8 cellular contexts compared by ENCODE assay signal in genomic region chr2:185291035-185291647, GRCh38.
DNase-seq lines count a peak whose midpoint lies in the region; ATAC-seq and TF ChIP-seq lines count a peak whose summit lies in the region.

No MANE protein-coding gene starts in this region.

- H2BK120ac ChIP-seq in neuronal stem cell (ENCODE audit: low read depth, low read length): no peak overlapping the region

- H3K4me3 ChIP-seq in Peyer's patch (no peak overlapping the region), neuronal stem cell (ENCODE audit: low read length in 2 of 2) (no peak overlapping the region)

- H3K9ac ChIP-seq in neuronal stem cell (ENCODE audit: low read depth, low read length, poor library complexity): no peak overlapping the region

- H2BK5ac ChIP-seq in neuronal stem cell (ENCODE audit: low read length): no peak overlapping the region

- no peaks in the 10 kb centered on the region for H3K4me1 Mint-ChIP-seq in endothelial cell (ENCODE audit: unreplicated experiment)

- no peak overlapping the region for H4K8ac ChIP-seq in neuronal stem cell (ENCODE audit: low read depth, low read length)

- peak in 4 of 6 experiments; percentile 52 to 78 (median 68) for TF ChIP-seq CTCF in Peyer's patch (IDR thresholded peaks at IDR 0.05)
- TF ChIP-seq CTCF in endothelial cell (IDR thresholded peaks at IDR 0.05; ENCODE audit: unreplicated experiment): peak; percentile 42

- H3K36me3 ChIP-seq in Peyer's patch (no peaks in the 10 kb centered on the region), neuronal stem cell (replicated peaks in 1 of 2; ENCODE audit: control insufficient read depth in 2 of 2, insufficient read depth in 2 of 2, low read length in 2 of 2) (no peaks in the 10 kb centered on the region)

- H3K27me3 Mint-ChIP-seq in endothelial cell (ENCODE audit: unreplicated experiment): peaks cover 1% of the 10 kb centered on the region

- H3K27ac ChIP-seq in Peyer's patch: no peak overlapping the region
- H3K27ac ChIP-seq in neuronal stem cell (replicated peaks; ENCODE audit: low read length): no peak overlapping the region

- no peak overlapping the region for H3K4ac ChIP-seq in neuronal stem cell (ENCODE audit: low read length)

- no peak overlapping the region for H2BK15ac ChIP-seq in neuronal stem cell (ENCODE audit: low read length)

- no peak overlapping the region for H2AK5ac ChIP-seq in neuronal stem cell (ENCODE audit: low read depth, low read length)

- H3K23ac ChIP-seq in neuronal stem cell (ENCODE audit: low read depth, low read length, poor library complexity): no peak overlapping the region

- no peaks in the 10 kb centered on the region for H3K36me3 Mint-ChIP-seq in endothelial cell (ENCODE audit: low read depth, unreplicated experiment)

- DNase-seq in GDM1 (lab: John Stamatoyannopoulos, UW): peak; percentile 26
- peak in 1 of 3 donors; percentile 76 for DNase-seq in Peyer's patch
- DNase-seq in endothelial cell (ENCODE audit: low spot score): peak; percentile 67
- DNase-seq in neuronal stem cell (ENCODE audit: low spot score): peak; percentile 14
- DNase-seq in GM03348 (ENCODE audit: low spot score): no peak
- no peak for DNase-seq in hepatic stellate cell (ENCODE audit: low spot score)

- H3K79me1 ChIP-seq in neuronal stem cell (ENCODE audit: low read depth, low read length): no peaks in the 10 kb centered on the region

- H3K4me3 Mint-ChIP-seq in endothelial cell (ENCODE audit: unreplicated experiment): no peak overlapping the region

- no peaks in the 10 kb centered on the region for H3K9me3 Mint-ChIP-seq in endothelial cell (ENCODE audit: unreplicated experiment)

- no peak overlapping the region for H3K4me2 ChIP-seq in neuronal stem cell (ENCODE audit: insufficient read depth, low read length, poor library complexity, severe bottlenecking)

- H3K9me3 ChIP-seq in Peyer's patch (no peaks in the 10 kb centered on the region), neuronal stem cell (replicated peaks in 1 of 2; ENCODE audit: control insufficient read depth in 2 of 2, insufficient read depth in 1 of 2, low read depth in 1 of 2, low read length in 2 of 2) (no peaks in the 10 kb centered on the region)

- H3K18ac ChIP-seq in neuronal stem cell (ENCODE audit: low read length): no peak overlapping the region

- H3K27me3 ChIP-seq in Peyer's patch: no peaks in the 10 kb centered on the region
- no peaks in the 10 kb centered on the region for H3K27me3 ChIP-seq in neuronal stem cell (ENCODE audit: control insufficient read depth in 3 of 3, insufficient read depth in 3 of 3, low read depth in 1 of 3, low read length in 3 of 3)

- no peak overlapping the region for H4K91ac ChIP-seq in neuronal stem cell (ENCODE audit: low read depth, low read length, poor library complexity)

- no peak overlapping the region for H2AFZ ChIP-seq in neuronal stem cell (ENCODE audit: low read length)

- H3K4me1 ChIP-seq in Peyer's patch (no peaks in the 10 kb centered on the region), neuronal stem cell (ENCODE audit: control insufficient read depth in 2 of 2, insufficient read depth in 1 of 2, low read depth in 1 of 2, low read length in 2 of 2) (peaks cover 0 to 8% of the 10 kb centered on the region in 2 donors)

- H2BK12ac ChIP-seq in neuronal stem cell (ENCODE audit: low read length): no peak overlapping the region

- ATAC-seq in GM19455 (IDR thresholded peaks at IDR 0.05; ENCODE audit: unreplicated experiment): peak; percentile 95
- ATAC-seq in HG03280 (IDR thresholded peaks at IDR 0.05; ENCODE audit: unreplicated experiment): peak; percentile 99

- TF ChIP-seq POLR2A in Peyer's patch (IDR thresholded peaks at IDR 0.05): no peak

- no peak overlapping the region for H3K27ac Mint-ChIP-seq in endothelial cell (ENCODE audit: unreplicated experiment)

- WGBS in neuronal stem cell (ENCODE audit: extremely low coverage in 2 of 2, insufficient read length in 2 of 2, insufficient replicate concordance in 1 of 2), 2 donors: no CpG with 5 or more reads among the region's 7 CpGs

- H3K14ac ChIP-seq in neuronal stem cell (ENCODE audit: low read length): no peak overlapping the region

Comparison
In these comparisons a context has a peak if more than half of its experiments do, and no peak if none do; other contexts are left out.
1. DNase-seq: peak in GDM1 (single experiment), endothelial cell (single experiment) and neuronal stem cell (single experiment); none in GM03348 (single experiment) and hepatic stellate cell (single experiment).